In genomic region chr12:5184159-5184558, GRCh38 we compare ENCODE assay signal across 16 cellular contexts.
"Had no signal": no experiment of that assay in that cellular context is flagged by ENCODE, and none has a peak within 500 bp of the region (broad histone marks: within the 10 kb centered on the region; RNA-seq: fewer than 3 reads in every experiment).

No MANE protein-coding gene starts in this region.

- ATAC-seq: activated CD8-positive, alpha-beta T cell treated with anti-CD3 and anti-CD28 coated beads, Interleukin-2, amount 10 ng/mL, durations not matched to agents 7 days and 5 days; activated naive CD4-positive, alpha-beta T cell treated with anti-CD3 and anti-CD28 coated beads, Interleukin-2, amount 50 U/mL, for 72 hours; esophagus mucosa; natural killer cell; stimulated activated memory B cell treated with anti-CD40 and anti-IgM and Interleukin-4, amounts not matched to agents 10 μg/mL and 1 μg/mL and 100 μg/mL, for 72 hours had no signal

- H3K27ac ChIP-seq: left ventricle myocardium inferior, thyroid gland had no signal

- H3K4me3 ChIP-seq: left ventricle myocardium inferior, thyroid gland had no signal

- H3K36me3 ChIP-seq: left ventricle myocardium inferior, thyroid gland had no signal

- H3K4me1 ChIP-seq: left ventricle myocardium inferior, thyroid gland had no signal

- DNase-seq: activated CD4-positive, alpha-beta T cell treated with anti-CD3 and anti-CD28 coated beads, Interleukin-2, amount 10 ng/mL, durations not matched to agents 24 days and 14 days; activated CD4-positive, CD25-positive, alpha-beta regulatory T cell; activated CD8-positive, alpha-beta memory T cell treated with anti-CD3 and anti-CD28 coated beads, Interleukin-2, amount 50 U/mL, for 4 hours; activated CD8-positive, alpha-beta T cell treated with anti-CD3 and anti-CD28 coated beads, Interleukin-2, amount 10 ng/mL, durations not matched to agents 7 days and 5 days; activated effector memory CD4-positive, alpha-beta T cell treated with anti-CD3 and anti-CD28 coated beads, Interleukin-2, amount 50 U/mL, for 16 hours; activated T-cell treated with anti-CD3 and anti-CD28 coated beads, Interleukin-2, amount 50 U/mL, for 48 hours; caudate nucleus; kidney; left ventricle myocardium inferior; natural killer cell; retina; stimulated activated CD4-positive, alpha-beta T cell treated with anti-CD3 and anti-CD28 coated beads, Interleukin-2, amount 100 ng/mL, for 48 hours; thyroid gland had no signal

- H3K9me3 ChIP-seq: left ventricle myocardium inferior, thyroid gland had no signal

- H3K27me3 ChIP-seq: thyroid gland had no signal
